Comparison of ENCODE assay signal across 23 cellular contexts in genomic region chr16:83660282-83660681, GRCh38.
"Had no signal": no experiment of that assay in that cellular context is flagged by ENCODE, and none has a peak within 500 bp of the region (broad histone marks: within the 10 kb centered on the region; RNA-seq: fewer than 3 reads in every experiment).

No MANE protein-coding gene starts in this region.

- H3K9me3 ChIP-seq: colonic mucosa, esophagus squamous epithelium, gastrocnemius medialis had no signal

- H3K4me1 ChIP-seq: colonic mucosa, esophagus squamous epithelium, gastrocnemius medialis, gastroesophageal sphincter, heart left ventricle, heart right ventricle had no signal

- H3K36me3 ChIP-seq: colonic mucosa, esophagus squamous epithelium, gastrocnemius medialis, gastroesophageal sphincter, heart left ventricle, heart right ventricle had no signal

- DNase-seq: colonic mucosa; cortex of kidney; dermis blood vessel endothelial cell; dorsolateral prefrontal cortex; effector CD4-positive, alpha-beta T cell; effector CD8-positive, alpha-beta T cell; effector memory CD4-positive, alpha-beta T cell; effector memory CD8-positive, alpha-beta T cell; endodermal cell; erythroblast; esophagus squamous epithelium; foreskin fibroblast; foreskin keratinocyte; foreskin melanocyte; gastrocnemius medialis; glutamatergic neuron; head of caudate nucleus; heart left ventricle; heart right ventricle had no signal

- H3K27ac ChIP-seq: colonic mucosa, coronary artery, dorsolateral prefrontal cortex, epithelial cell of prostate, esophagus squamous epithelium, foreskin keratinocyte, gastrocnemius medialis, gastroesophageal sphincter, heart left ventricle, heart right ventricle had no signal

- ATAC-seq: effector memory CD8-positive, alpha-beta T cell; esophagus mucosa; foreskin keratinocyte; gastrocnemius medialis; gastroesophageal sphincter; heart left ventricle; heart right ventricle had no signal

- H3K4me3 ChIP-seq: colonic mucosa, coronary artery, dorsolateral prefrontal cortex, esophagus squamous epithelium, gastrocnemius medialis, gastroesophageal sphincter, heart left ventricle, heart right ventricle had no signal

- H3K27me3 ChIP-seq: colonic mucosa, dorsolateral prefrontal cortex, foreskin keratinocyte, gastrocnemius medialis, gastroesophageal sphincter, heart left ventricle, heart right ventricle had no signal
